ENCODE assay signal across 26 cellular contexts in genomic region chr17:30429155-30429554, GRCh38. TPM values are rescaled to one million over a fixed set of nuclear protein-coding genes. Genes with fewer than 3 reads are reported as not detected.
DNase-seq lines count a peak whose midpoint lies in the region; ATAC-seq and TF ChIP-seq lines count a peak whose summit lies in the region.
"Had no signal": no experiment of that assay in that cellular context is flagged by ENCODE, and none has a peak within 500 bp of the region (broad histone marks: within the 10 kb centered on the region; RNA-seq: fewer than 3 reads in every experiment).

No MANE protein-coding gene starts in this region.

- H3K9me2 ChIP-seq in SK-N-SH = no peaks in the 10 kb centered on the region

- H3K9me3 Mint-ChIP-seq in nephron = no peaks in the 10 kb centered on the region
- no peaks in the 10 kb centered on the region for H3K9me3 Mint-ChIP-seq in activated T-cell treated with anti-CD3 and anti-CD28 coated beads, Interleukin-2, amount 50 U/mL, for 24 hours
- H3K9me3 Mint-ChIP-seq: activated T-helper 17 cell treated with anti-CD3 and anti-CD28 coated beads, Interleukin-2, amount 50 U/mL, for 72 hours; memory B cell; neural progenitor cell; T-helper 1 cell treated with Interleukin-12 subunit alpha and Interleukin-12 subunit beta and Interleukin-4 antibody, amounts not matched to agents 30 μg/mL and 1 μg/mL, for 36 hours had no signal

- H3K9ac ChIP-seq in SK-N-SH (no peak overlapping the region), fibroblast of lung (ENCODE audit: insufficient read depth, low read length) (no peak overlapping the region)
- H3K9ac ChIP-seq: neural progenitor cell had no signal

- H3K9me3 ChIP-seq in SK-N-SH (no peaks in the 10 kb centered on the region), fibroblast of lung (ENCODE audit: control insufficient read depth, insufficient read depth, low read depth, low read length) (no peaks in the 10 kb centered on the region)
- H3K9me3 ChIP-seq: adrenal gland, Caco-2, right atrium auricular region, upper lobe of right lung had no signal

- H3K36me3 ChIP-seq in SK-N-SH (replicated peaks in 1 of 2; ENCODE audit: control insufficient read depth in 1 of 2, insufficient read depth in 2 of 2, low read length in 1 of 2) = peaks cover 16 to 33% of the 10 kb centered on the region in 2 experiments
- H3K36me3 ChIP-seq in fibroblast of lung (ENCODE audit: control insufficient read depth, insufficient read depth, low read length) = no peaks in the 10 kb centered on the region
- H3K36me3 ChIP-seq: adrenal gland had no signal

- no peak overlapping the region for H3K4me3 Mint-ChIP-seq in nephron
- no peak overlapping the region for H3K4me3 Mint-ChIP-seq in activated T-cell treated with anti-CD3 and anti-CD28 coated beads, Interleukin-2, amount 50 U/mL, for 24 hours
- H3K4me3 Mint-ChIP-seq: activated CD8-positive, alpha-beta T cell treated with anti-CD3 and anti-CD28 coated beads, Interleukin-2, amount 10 ng/mL, durations not matched to agents 7 days and 5 days; activated T-helper 17 cell treated with anti-CD3 and anti-CD28 coated beads, Interleukin-2, amount 50 U/mL, for 72 hours; memory B cell; neural progenitor cell; T-helper 1 cell treated with Interleukin-12 subunit alpha and Interleukin-12 subunit beta and Interleukin-4 antibody, amounts not matched to agents 30 μg/mL and 1 μg/mL, for 36 hours had no signal

- no peaks in the 10 kb centered on the region for H3K27me3 ChIP-seq in SK-N-SH (ENCODE audit: insufficient read depth)
- H3K27me3 ChIP-seq in fibroblast of lung (ENCODE audit: control insufficient read depth, insufficient read depth, low read length) = no peaks in the 10 kb centered on the region
- H3K27me3 ChIP-seq in dorsolateral prefrontal cortex = no peaks in the 10 kb centered on the region
- H3K27me3 ChIP-seq: adrenal gland, neural progenitor cell, right atrium auricular region, upper lobe of right lung had no signal

- TF ChIP-seq EP300 in SK-N-SH (IDR thresholded peaks at IDR 0.05; ENCODE audit: borderline replicate concordance in 1 of 2, low read depth in 1 of 2, low read length in 1 of 2) = peak in 1 of 2 experiments; percentile 49; a peak in 1 of 4 replicates

- no peaks in the 10 kb centered on the region for H4K20me1 ChIP-seq in SK-N-SH (ENCODE audit: insufficient read depth)
- no peaks in the 10 kb centered on the region for H4K20me1 ChIP-seq in fibroblast of lung (ENCODE audit: control insufficient read depth, extremely low read depth, insufficient read depth, low read length)

- H3K4me2 ChIP-seq in SK-N-SH = no peak overlapping the region
- peak overlapping the region; percentile 19 for H3K4me2 ChIP-seq in fibroblast of lung (ENCODE audit: extremely low read depth, insufficient read depth, low read length)
- H3K4me2 ChIP-seq: neural progenitor cell had no signal

- H3K4me1 Mint-ChIP-seq in nephron = peaks cover 7% of the 10 kb centered on the region
- peaks cover 1% of the 10 kb centered on the region for H3K4me1 Mint-ChIP-seq in activated T-cell treated with anti-CD3 and anti-CD28 coated beads, Interleukin-2, amount 50 U/mL, for 24 hours (ENCODE audit: low read depth)
- H3K4me1 Mint-ChIP-seq: activated T-helper 17 cell treated with anti-CD3 and anti-CD28 coated beads, Interleukin-2, amount 50 U/mL, for 72 hours; memory B cell; neural progenitor cell had no signal

- no peak for ATAC-seq in GM18498 (IDR thresholded peaks at IDR 0.05; ENCODE audit: unreplicated experiment)
- ATAC-seq: activated CD8-positive, alpha-beta T cell treated with anti-CD3 and anti-CD28 coated beads, Interleukin-2, amount 10 ng/mL, durations not matched to agents 7 days and 5 days; activated T-helper 17 cell treated with anti-CD3 and anti-CD28 coated beads, Interleukin-2, amount 50 U/mL, for 72 hours; HepG2; upper lobe of right lung had no signal

- POLR2A ChIA-PET in SK-N-SH (lab: Yijun Ruan, JAX) (no interaction called here), RWPE1 (lab: Yijun Ruan, JAX; ENCODE audit: low non-redundant PET) (no interaction called here)

- DNase-seq in AG09309 (ENCODE audit: low read depth) (peak; percentile 57), SK-N-SH (no peak), fibroblast of lung (ENCODE audit: low read depth in 2 of 2) (peak in 1 of 2 donors; percentile 82), dorsolateral prefrontal cortex (no peak), RWPE1 (ENCODE audit: low spot score) (no peak)
- no peak for DNase-seq in activated T-cell treated with anti-CD3 and anti-CD28 coated beads, Interleukin-2, amount 50 U/mL, for 24 hours
- DNase-seq: activated CD8-positive, alpha-beta T cell treated with anti-CD3 and anti-CD28 coated beads, Interleukin-2, amount 10 ng/mL, durations not matched to agents 7 days and 5 days; adrenal gland; AML-193; Caco-2; head of caudate nucleus; MV-4-11; NCI-H2029; NCI-H510A treated with DMSO at 0.1 percent for 48 hours; SHP77; stimulated activated naive CD4-positive, alpha-beta T cell treated with Interleukin-2 at 50 U/mL for 16 hours; upper lobe of right lung; WERI-Rb-1 had no signal

- no peak for TF ChIP-seq RAD21 in SK-N-SH (IDR thresholded peaks at IDR 0.05; ENCODE audit: low read length)

- H3K27ac Mint-ChIP-seq in nephron = peak overlapping the region; percentile 38 to 93 (median 83)
- H3K27ac Mint-ChIP-seq in activated T-cell treated with anti-CD3 and anti-CD28 coated beads, Interleukin-2, amount 50 U/mL, for 24 hours = no peak overlapping the region
- H3K27ac Mint-ChIP-seq: activated CD8-positive, alpha-beta T cell treated with anti-CD3 and anti-CD28 coated beads, Interleukin-2, amount 10 ng/mL, durations not matched to agents 7 days and 5 days; activated T-helper 17 cell treated with anti-CD3 and anti-CD28 coated beads, Interleukin-2, amount 50 U/mL, for 72 hours; memory B cell; T-helper 1 cell treated with Interleukin-12 subunit alpha and Interleukin-12 subunit beta and Interleukin-4 antibody, amounts not matched to agents 30 μg/mL and 1 μg/mL, for 36 hours had no signal

- peak overlapping the region; percentile 18 to 82; a peak in 3 of 4 replicates for H3K27ac ChIP-seq in SK-N-SH (ENCODE audit: low read depth in 2 of 2, low read length in 1 of 2)
- peak overlapping the region; percentile 23 for H3K27ac ChIP-seq in fibroblast of lung (ENCODE audit: insufficient read depth, low read length)
- no peak overlapping the region for H3K27ac ChIP-seq in dorsolateral prefrontal cortex
- H3K27ac ChIP-seq in RWPE1 = no peak overlapping the region
- H3K27ac ChIP-seq: neural progenitor cell, right atrium auricular region, upper lobe of right lung, WERI-Rb-1 had no signal

- H2AFZ ChIP-seq in SK-N-SH (ENCODE audit: low read depth) (no peak overlapping the region), fibroblast of lung (ENCODE audit: low read length) (no peak overlapping the region)
- H2AFZ ChIP-seq: neural progenitor cell had no signal

- 92% methylated on average over 1 of the region's 1 CpG for WGBS in SK-N-SH (ENCODE audit: low lambda C conversion rate)

- CTCF ChIA-PET in SK-N-SH (lab: Yijun Ruan, JAX) (interaction anchor here (0.6 to 1.4 kb wide), 2 partner anchors 9 to 106 kb away, joined by 3 read pairs; no protein-coding TSS in a partner anchor), RWPE1 (lab: Yijun Ruan, JAX) (no interaction called here)

- TF ChIP-seq CTCF in AG09309 (IDR thresholded peaks at IDR 0.05; ENCODE audit: control insufficient read depth, insufficient read depth, low read depth, low read length, missing control alignments) (no peak), SK-N-SH (IDR thresholded peaks at IDR 0.05) (no peak), fibroblast of lung (conservative IDR thresholded peaks at IDR 0.05 in 1 of 2, IDR thresholded peaks at IDR 0.05 in 1 of 2; ENCODE audit: low read depth in 1 of 2, low read length in 2 of 2) (no peak), nephron (IDR thresholded peaks at IDR 0.05; ENCODE audit: unreplicated experiment in 3 of 3) (no peak), dorsolateral prefrontal cortex (IDR thresholded peaks at IDR 0.05 in 54 of 56, conservative IDR thresholded peaks at IDR 0.05 in 2 of 56; ENCODE audit: low read depth in 1 of 56, partially characterized antibody in 56 of 56) (no peak), RWPE1 (conservative IDR thresholded peaks at IDR 0.05; ENCODE audit: low read depth) (no peak)

- H3K4me1 ChIP-seq in SK-N-SH (ENCODE audit: control insufficient read depth in 1 of 2, insufficient read depth in 2 of 2, low read depth in 1 of 2, low read length in 1 of 2) = peaks cover 0 to 9% of the 10 kb centered on the region in 2 experiments; a peak in 1 of 4 replicates
- H3K4me1 ChIP-seq in fibroblast of lung (ENCODE audit: control insufficient read depth, extremely low read depth, insufficient read depth, low read length) = peaks cover 8% of the 10 kb centered on the region
- H3K4me1 ChIP-seq: Caco-2, neural progenitor cell, right atrium auricular region had no signal

- H3K36me3 Mint-ChIP-seq in nephron (ENCODE audit: low read depth) = peaks cover 58% of the 10 kb centered on the region
- H3K36me3 Mint-ChIP-seq in activated T-cell treated with anti-CD3 and anti-CD28 coated beads, Interleukin-2, amount 50 U/mL, for 24 hours (ENCODE audit: low read depth) = peaks cover 92% of the 10 kb centered on the region

- no peak overlapping the region for H3K4me3 ChIP-seq in AG09309 (ENCODE audit: control insufficient read depth, low read depth, low read length)
- H3K4me3 ChIP-seq in SK-N-SH (ENCODE audit: low read depth in 2 of 2, low read length in 1 of 2) = no peak overlapping the region
- no peak overlapping the region for H3K4me3 ChIP-seq in fibroblast of lung (replicated peaks in 1 of 4; ENCODE audit: control extremely low read depth in 1 of 4, insufficient read depth in 1 of 4, low read depth in 3 of 4, low read length in 4 of 4)
- H3K4me3 ChIP-seq in dorsolateral prefrontal cortex = no peak overlapping the region
- H3K4me3 ChIP-seq: adrenal gland, neural progenitor cell, right atrium auricular region, upper lobe of right lung had no signal

- intact Hi-C loops in dorsolateral prefrontal cortex (cut with DNase I) = no loop called here

- H3K79me2 ChIP-seq in SK-N-SH (ENCODE audit: insufficient read depth) = no peaks in the 10 kb centered on the region
- no peaks in the 10 kb centered on the region for H3K79me2 ChIP-seq in fibroblast of lung (ENCODE audit: control insufficient read depth, insufficient read depth, low read length)

- H3F3A ChIP-seq in SK-N-SH (replicated peaks; ENCODE audit: insufficient read depth) = peaks cover 24% of the 10 kb centered on the region

- H3K27me3 Mint-ChIP-seq in nephron (ENCODE audit: low read depth) = no peaks in the 10 kb centered on the region
- H3K27me3 Mint-ChIP-seq in activated T-cell treated with anti-CD3 and anti-CD28 coated beads, Interleukin-2, amount 50 U/mL, for 24 hours = no peaks in the 10 kb centered on the region
- H3K27me3 Mint-ChIP-seq: activated T-helper 17 cell treated with anti-CD3 and anti-CD28 coated beads, Interleukin-2, amount 50 U/mL, for 72 hours had no signal

RNA-seq across cellular contexts. Expression of gene GOSR1, which starts 48.1 kb away (rescaled TPM):
- polyA plus RNA-seq in SK-N-SH (2012; rRNA removed) (12.5 and 13.7 TPM in 2 replicates), fibroblast of lung (44.5 and 44.7 TPM in 2 replicates)
- 15.4 and 16.9 TPM in 2 replicates for polyA plus RNA-seq in SK-N-SH (2012; cell fraction: cytosol; rRNA removed)
- polyA plus RNA-seq in SK-N-SH (2012; cell fraction: nucleus; rRNA removed) = 17.9 and 25.7 TPM in 2 replicates
- total RNA-seq in fibroblast of lung (19.8 and 28.6 TPM in 2 replicates), dorsolateral prefrontal cortex (10 to 100 TPM; 41.4 to 68.9 (median 57.7) TPM)
- polyA plus RNA-seq in fibroblast of lung (2012) = 32.5 and 40.1 TPM in 2 replicates
- polyA minus RNA-seq in fibroblast of lung (ENCODE audit: low replicate concordance) = 4.5 and 12.0 TPM in 2 replicates

RNA-seq across cellular contexts. Expression of gene CPD, which starts 50.4 kb away (rescaled TPM):
- polyA plus RNA-seq in SK-N-SH (2012; rRNA removed) (12.5 and 16.5 TPM in 2 replicates), fibroblast of lung (63.8 and 88.8 TPM in 2 replicates)
- polyA plus RNA-seq in SK-N-SH (2012; cell fraction: cytosol; rRNA removed) = 20.7 and 20.8 TPM in 2 replicates
- polyA plus RNA-seq in SK-N-SH (2012; cell fraction: nucleus; rRNA removed) = 8.2 and 14.7 TPM in 2 replicates
- total RNA-seq in fibroblast of lung (192 and 220 TPM in 2 replicates), dorsolateral prefrontal cortex (10 to 100 TPM; 45.2 to 97.3 (median 64.6) TPM)
- 40.7 and 56.9 TPM in 2 replicates for polyA plus RNA-seq in fibroblast of lung (2012)
- 23.6 and 68.6 TPM in 2 replicates for polyA minus RNA-seq in fibroblast of lung (ENCODE audit: low replicate concordance)

Comparison
In these comparisons a context has a peak if more than half of its experiments do, and no peak if none do; other contexts are left out.
1. H3K27ac ChIP-seq: peak in SK-N-SH (2 of 2) and fibroblast of lung (single experiment); none in dorsolateral prefrontal cortex (0 of 59) and RWPE1 (single experiment).